Comparison of ENCODE assay signal across 34 cellular contexts in genomic region chr10:112487964-112488363, GRCh38.
"Had no signal": no experiment of that assay in that cellular context is flagged by ENCODE, and none has a peak within 500 bp of the region (broad histone marks: within the 10 kb centered on the region; RNA-seq: fewer than 3 reads in every experiment).

No MANE protein-coding gene starts in this region.

- FAIRE-seq: astrocyte, bronchial epithelial cell had no signal

- DNase-seq: activated effector memory CD4-positive, alpha-beta T cell treated with anti-CD3 and anti-CD28 coated beads, Interleukin-2, amount 50 U/mL, for 16 hours; activated effector memory CD4-positive, alpha-beta T cell treated with Interleukin-2 at 50 U/mL for 16 hours; activated gamma-delta T cell; activated gamma-delta T cell treated with Interleukin-2 at 50 U/mL for 16 hours; activated naive CD4-positive, alpha-beta T cell; activated naive CD4-positive, alpha-beta T cell treated with anti-CD3 and anti-CD28 coated beads for 36 hours; activated naive CD4-positive, alpha-beta T cell treated with anti-CD3 and anti-CD28 coated beads, Interleukin-2, amount 10 ng/mL, durations not matched to agents 7 days and 5 days; activated naive CD4-positive, alpha-beta T cell treated with anti-CD3 and anti-CD28 coated beads, Interleukin-2, amount 50 U/mL, for 16 hours; activated naive CD4-positive, alpha-beta T cell treated with Interleukin-2 at 50 U/mL for 16 hours; activated naive CD8-positive, alpha-beta T cell treated with anti-CD3 and anti-CD28 coated beads for 36 hours; activated naive CD8-positive, alpha-beta T cell treated with anti-CD3 and anti-CD28 coated beads, Interleukin-2, amount 10 ng/mL, durations not matched to agents 7 days and 5 days; activated naive CD8-positive, alpha-beta T cell treated with anti-CD3 and anti-CD28 coated beads, Interleukin-2, amount 50 U/mL, for 24 hours; activated T-cell treated with anti-CD3 and anti-CD28 coated beads, Interleukin-2, amount 50 U/mL, for 1 hour; activated T-cell treated with anti-CD3 and anti-CD28 coated beads, Interleukin-2, amount 50 U/mL, for 24 hours; activated T-cell treated with anti-CD3 and anti-CD28 coated beads, Interleukin-2, amount 50 U/mL, for 4 hours; activated T-cell treated with anti-CD3 and anti-CD28 coated beads, Interleukin-2, amount 50 U/mL, for 48 hours; activated T-cell treated with anti-CD3 and anti-CD28 coated beads, Interleukin-2, amount 50 U/mL, for 72 hours; adrenal gland; amniotic stem cell; amygdala; anterior cingulate cortex; aorta; body of pancreas; brain microvascular endothelial cell; caudate nucleus; central memory CD4-positive, alpha-beta T cell; cerebellar nuclear complex had no signal

- H3K4me1 ChIP-seq: breast epithelium had no signal

- H3K9me3 ChIP-seq: adrenal gland, ascending aorta, body of pancreas, breast epithelium had no signal

- H3K27ac ChIP-seq: adrenal gland, ascending aorta, body of pancreas, brain microvascular endothelial cell, breast epithelium, cardiac muscle cell had no signal

- ATAC-seq: activated naive CD4-positive, alpha-beta T cell treated with anti-CD3 and anti-CD28 coated beads, Interleukin-2, amount 50 U/mL, for 72 hours; activated naive CD8-positive, alpha-beta T cell treated with anti-CD3 and anti-CD28 coated beads, Interleukin-2, amount 50 U/mL, for 24 hours; activated T-cell treated with anti-CD3 and anti-CD28 coated beads, Interleukin-2, amount 50 U/mL, for 4 hours; activated T-cell treated with anti-CD3 and anti-CD28 coated beads, Interleukin-2, amount 50 U/mL, for 72 hours; activated T-helper 17 cell treated with anti-CD3 and anti-CD28 coated beads, Interleukin-2, amount 50 U/mL, for 72 hours; body of pancreas had no signal

- H3K36me3 ChIP-seq: adrenal gland, ascending aorta, brain microvascular endothelial cell, breast epithelium, cardiac muscle cell had no signal

- H3K27me3 ChIP-seq: adrenal gland, ascending aorta, body of pancreas, brain microvascular endothelial cell, breast epithelium, cardiac muscle cell had no signal

- H3K4me3 ChIP-seq: adrenal gland, ascending aorta, body of pancreas, breast epithelium, cardiac muscle cell had no signal
